ENCODE assay signal across 19 cellular contexts in the genomic region with DNA sequence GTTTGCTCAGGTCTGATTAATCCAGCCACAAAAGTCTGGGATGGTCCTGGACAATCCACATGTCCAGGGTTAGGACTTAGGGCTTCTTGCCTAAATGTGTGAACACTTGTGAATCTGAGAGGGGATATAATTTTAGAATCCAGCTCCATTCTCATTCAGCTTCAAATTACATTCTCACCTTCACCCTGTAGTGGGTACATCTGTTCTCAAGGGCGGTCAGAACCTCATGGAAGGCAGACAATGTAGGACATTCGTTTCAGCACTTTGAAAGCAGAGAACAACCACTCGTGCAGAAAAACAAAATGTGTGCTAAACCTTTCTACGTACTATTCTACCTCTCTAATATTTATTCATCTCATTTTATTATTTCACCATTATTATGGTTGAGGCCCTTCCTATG. TPM values are rescaled to one million over a fixed set of nuclear protein-coding genes. Genes with fewer than 3 reads are reported as not detected.
A peak's percentile ranks its signal among the peaks of the same experiment; 100 is the strongest.
DNase-seq lines count a peak whose midpoint lies in the region; ATAC-seq and TF ChIP-seq lines count a peak whose summit lies in the region.
"Had no signal": no experiment of that assay in that cellular context is flagged by ENCODE, and none has a peak within 500 bp of the region (broad histone marks: within the 10 kb centered on the region; RNA-seq: fewer than 3 reads in every experiment).

No MANE protein-coding gene starts in this region.

- no peaks in the 10 kb centered on the region for H3K9me2 ChIP-seq in DOHH2 (replicated peaks; ENCODE audit: control insufficient read depth, low read length)

- 24 to 41% (median 27%) methylated on average over 4 of the region's 4 CpGs for WGBS in psoas muscle, 3 donors

- H3K27ac ChIP-seq in DOHH2 (ENCODE audit: low read depth, low read length) (peak overlapping the region; percentile 82; the same call in 1 of the 2 replicates), psoas muscle (peak overlapping the region; percentile 24)
- H3K27ac ChIP-seq: RWPE1 had no signal

- peaks cover 7% of the 10 kb centered on the region for H3K9me3 Mint-ChIP-seq in activated CD4-positive, alpha-beta T cell treated with anti-CD3 and anti-CD28 coated beads, Interleukin-2, amount 10 ng/mL, durations not matched to agents 7 days and 5 days
- H3K9me3 Mint-ChIP-seq in activated naive CD8-positive, alpha-beta T cell treated with anti-CD3 and anti-CD28 coated beads, Interleukin-2, amount 10 ng/mL, durations not matched to agents 7 days and 5 days: peaks cover 3% of the 10 kb centered on the region
- H3K9me3 Mint-ChIP-seq: nephron, type B pancreatic cell, WTC11 had no signal

- H3K36me3 ChIP-seq in DOHH2 (ENCODE audit: control insufficient read depth, low read length): no peaks in the 10 kb centered on the region
- no peaks in the 10 kb centered on the region for H3K36me3 ChIP-seq in psoas muscle (ENCODE audit: insufficient read depth in 1 of 2, low read depth in 1 of 2)
- H3K36me3 ChIP-seq: esophagus squamous epithelium had no signal

- H3K4me3 Mint-ChIP-seq in activated CD4-positive, alpha-beta T cell treated with anti-CD3 and anti-CD28 coated beads, Interleukin-2, amount 10 ng/mL, durations not matched to agents 7 days and 5 days: peak overlapping the region; percentile 85
- peak overlapping the region; percentile 92 for H3K4me3 Mint-ChIP-seq in activated naive CD8-positive, alpha-beta T cell treated with anti-CD3 and anti-CD28 coated beads, Interleukin-2, amount 10 ng/mL, durations not matched to agents 7 days and 5 days
- H3K4me3 Mint-ChIP-seq: nephron, type B pancreatic cell, WTC11 had no signal

- H3K4me3 ChIP-seq in DOHH2 (ENCODE audit: low read length): no peak overlapping the region
- H3K4me3 ChIP-seq in psoas muscle: no peak overlapping the region

- POLR2A ChIA-PET in activated CD4-positive, alpha-beta T cell treated with anti-CD3 and anti-CD28 coated beads, Interleukin-2, amount 10 ng/mL, durations not matched to agents 7 days and 5 days (lab: Charles Lee): no interaction called here
- POLR2A ChIA-PET in activated naive CD8-positive, alpha-beta T cell treated with anti-CD3 and anti-CD28 coated beads, Interleukin-2, amount 10 ng/mL, durations not matched to agents 7 days and 5 days (lab: Charles Lee): interaction anchor here (0.6 to 1.3 kb wide), 5 partner anchors 9 to 1306 kb away, joined by 3 to 8 read pairs (median 3); a partner anchor contains a TSS

- no peaks in the 10 kb centered on the region for H4K20me1 ChIP-seq in DOHH2 (ENCODE audit: control insufficient read depth, insufficient read depth, low read depth, low read length)

- peak overlapping the region; percentile 97 for H3K27ac Mint-ChIP-seq in activated CD4-positive, alpha-beta T cell treated with anti-CD3 and anti-CD28 coated beads, Interleukin-2, amount 10 ng/mL, durations not matched to agents 7 days and 5 days
- peak overlapping the region; percentile 99 for H3K27ac Mint-ChIP-seq in activated naive CD8-positive, alpha-beta T cell treated with anti-CD3 and anti-CD28 coated beads, Interleukin-2, amount 10 ng/mL, durations not matched to agents 7 days and 5 days
- H3K27ac Mint-ChIP-seq: type B pancreatic cell, WTC11 had no signal

- TF ChIP-seq CTCF in DOHH2 (IDR thresholded peaks at IDR 0.05; ENCODE audit: low read depth, low read length, poor library complexity, severe bottlenecking) (no peak), psoas muscle (IDR thresholded peaks at IDR 0.05) (no peak)

- H3K4me1 Mint-ChIP-seq in activated CD4-positive, alpha-beta T cell treated with anti-CD3 and anti-CD28 coated beads, Interleukin-2, amount 10 ng/mL, durations not matched to agents 7 days and 5 days: peaks cover 61% of the 10 kb centered on the region
- H3K4me1 Mint-ChIP-seq in activated naive CD8-positive, alpha-beta T cell treated with anti-CD3 and anti-CD28 coated beads, Interleukin-2, amount 10 ng/mL, durations not matched to agents 7 days and 5 days: peaks cover 41% of the 10 kb centered on the region

- CTCF ChIA-PET in activated CD4-positive, alpha-beta T cell treated with anti-CD3 and anti-CD28 coated beads, Interleukin-2, amount 10 ng/mL, durations not matched to agents 7 days and 5 days (lab: Charles Lee): interaction anchor here (0.6 to 1.7 kb wide), 5 partner anchors 18 to 132 kb away, joined by 3 to 4 read pairs (median 3); no protein-coding TSS in a partner anchor

- H3K36me3 Mint-ChIP-seq in activated CD4-positive, alpha-beta T cell treated with anti-CD3 and anti-CD28 coated beads, Interleukin-2, amount 10 ng/mL, durations not matched to agents 7 days and 5 days (ENCODE audit: low read depth): peaks cover 29% of the 10 kb centered on the region
- H3K36me3 Mint-ChIP-seq in activated naive CD8-positive, alpha-beta T cell treated with anti-CD3 and anti-CD28 coated beads, Interleukin-2, amount 10 ng/mL, durations not matched to agents 7 days and 5 days: peaks cover 13% of the 10 kb centered on the region
- H3K36me3 Mint-ChIP-seq: type B pancreatic cell had no signal

- peaks cover 6% of the 10 kb centered on the region for H3K27me3 Mint-ChIP-seq in activated CD4-positive, alpha-beta T cell treated with anti-CD3 and anti-CD28 coated beads, Interleukin-2, amount 10 ng/mL, durations not matched to agents 7 days and 5 days
- peaks cover 2% of the 10 kb centered on the region for H3K27me3 Mint-ChIP-seq in activated naive CD8-positive, alpha-beta T cell treated with anti-CD3 and anti-CD28 coated beads, Interleukin-2, amount 10 ng/mL, durations not matched to agents 7 days and 5 days

- peaks cover 5% of the 10 kb centered on the region; the same call in 1 of the 2 replicates for H3F3A ChIP-seq in DOHH2 (ENCODE audit: control insufficient read depth, insufficient read depth)

- H3K9me3 ChIP-seq in DOHH2 (ENCODE audit: control insufficient read depth, insufficient read depth, low read length) (no peaks in the 10 kb centered on the region), psoas muscle (no peaks in the 10 kb centered on the region)
- H3K9me3 ChIP-seq: esophagus squamous epithelium had no signal

- ATAC-seq in activated naive CD8-positive, alpha-beta T cell treated with anti-CD3 and anti-CD28 coated beads, Interleukin-2, amount 10 ng/mL, durations not matched to agents 7 days and 5 days (ENCODE audit: low read depth): no peak
- ATAC-seq in psoas muscle (peak in 3 of 4 donors; percentile 35 to 48 (median 36)), HG02642 (IDR thresholded peaks at IDR 0.05; ENCODE audit: poor library complexity, unreplicated experiment) (no peak)
- ATAC-seq: WTC11 had no signal

- peak overlapping the region; percentile 76 for H3K4me2 ChIP-seq in DOHH2 (ENCODE audit: low read length)

- H3K27me3 ChIP-seq in DOHH2 (ENCODE audit: control insufficient read depth, low read length) (no peaks in the 10 kb centered on the region), psoas muscle (ENCODE audit: insufficient read depth in 3 of 3, low read length in 2 of 3) (no peaks in the 10 kb centered on the region)
- H3K27me3 ChIP-seq: esophagus squamous epithelium had no signal

- intact Hi-C loops in psoas muscle (cut with DNase I): loop anchor here in 1 of 2 donors (5.0 kb wide), 1 partner anchor 60 kb away; no protein-coding TSS in a partner anchor

- H3K4me1 ChIP-seq in DOHH2 (ENCODE audit: control insufficient read depth, low read length) (peaks cover 46% of the 10 kb centered on the region), psoas muscle (peaks cover 13% of the 10 kb centered on the region)

- H3K79me2 ChIP-seq in DOHH2 (ENCODE audit: control insufficient read depth, low read length): no peaks in the 10 kb centered on the region

- DNase-seq in activated CD4-positive, alpha-beta T cell treated with anti-CD3 and anti-CD28 coated beads, Interleukin-2, amount 10 ng/mL, durations not matched to agents 7 days and 5 days: no peak
- no peak for DNase-seq in activated CD4-positive, alpha-beta T cell treated with anti-CD3 and anti-CD28 coated beads, Interleukin-2, amount 50 U/mL, for 48 hours
- DNase-seq in activated naive CD8-positive, alpha-beta T cell treated with anti-CD3 and anti-CD28 coated beads, Interleukin-2, amount 10 ng/mL, durations not matched to agents 7 days and 5 days: no peak
- DNase-seq in psoas muscle (no peak), dermis blood vessel endothelial cell (no peak)
- no peak for DNase-seq in stimulated activated CD4-positive, alpha-beta T cell treated with anti-CD3 and anti-CD28 coated beads, Interleukin-12 subunit alpha, Interleukin-12 subunit beta, amount 100 ng/mL, for 4 hours
- DNase-seq: activated CD8-positive, alpha-beta memory T cell treated with anti-CD3 and anti-CD28 coated beads, Interleukin-2, amount 50 U/mL, for 48 hours; effector CD4-positive, alpha-beta T cell; EL; esophagus squamous epithelium; NCI-H1417 treated with DMSO at 0.1 percent for 48 hours; NCI-H2227 treated with DMSO at 0.1 percent for 48 hours; stimulated activated naive CD4-positive, alpha-beta T cell treated with Interleukin-2 at 50 U/mL for 16 hours had no signal

RNA-seq across cellular contexts. Expression of a gene that starts 1.2 kb away (rescaled TPM):
- total RNA-seq in activated CD4-positive, alpha-beta T cell treated with anti-CD3 and anti-CD28 coated beads, Interleukin-2, amount 10 ng/mL, durations not matched to agents 7 days and 5 days: 10 to 100 TPM; 24.3 to 25.1 TPM
- 10 to 100 TPM; 20.0 to 20.9 TPM for total RNA-seq in activated naive CD8-positive, alpha-beta T cell treated with anti-CD3 and anti-CD28 coated beads, Interleukin-2, amount 10 ng/mL, durations not matched to agents 7 days and 5 days
- total RNA-seq in psoas muscle (1 to 10 TPM in 1 of 4 donors, under 1 TPM in 3; 0.46 to 1.2 (median 0.72) TPM), dermis blood vessel endothelial cell (1.1 and 1.4 TPM in 2 replicates)
- under 1 TPM; 0.14 to 0.52 (median 0.48) TPM for polyA plus RNA-seq in psoas muscle

RNA-seq across cellular contexts. Expression of a gene that starts 45.8 kb away (rescaled TPM):
- total RNA-seq in activated CD4-positive, alpha-beta T cell treated with anti-CD3 and anti-CD28 coated beads, Interleukin-2, amount 10 ng/mL, durations not matched to agents 7 days and 5 days: under 1 TPM; 0.29 to 0.50 TPM
- total RNA-seq in activated naive CD8-positive, alpha-beta T cell treated with anti-CD3 and anti-CD28 coated beads, Interleukin-2, amount 10 ng/mL, durations not matched to agents 7 days and 5 days: 1 to 10 TPM in 1 of 2 experiments, under 1 TPM in 1; 0.68 to 1.0 TPM
- 1 to 10 TPM; 1.1 to 4.5 (median 2.5) TPM for total RNA-seq in psoas muscle
- polyA plus RNA-seq in psoas muscle: 1 to 10 TPM; 1.4 to 3.4 (median 2.5) TPM
- total RNA-seq in dermis blood vessel endothelial cell: 0.09 and 1.0 TPM in 2 replicates

Comparison
In these comparisons a context has a peak if more than half of its experiments do, and no peak if none do; other contexts are left out.
1. ATAC-seq: peak in psoas muscle (3 of 4); none in activated naive CD8-positive, alpha-beta T cell treated with anti-CD3 and anti-CD28 coated beads, Interleukin-2, amount 10 ng/mL, durations not matched to agents 7 days and 5 days (single experiment) and HG02642 (single experiment).